Comparison of ENCODE assay signal across 34 cellular contexts in genomic region chr12:68229956-68230355, GRCh38. TPM values are rescaled to one million over a fixed set of nuclear protein-coding genes. Genes with fewer than 3 reads are reported as not detected.
"Had no signal": no experiment of that assay in that cellular context is flagged by ENCODE, and none has a peak within 500 bp of the region (broad histone marks: within the 10 kb centered on the region; RNA-seq: fewer than 3 reads in every experiment).

No MANE protein-coding gene starts in this region.

- DNase-seq: activated CD4-positive, alpha-beta T cell treated with anti-CD3 and anti-CD28 coated beads for 36 hours; activated CD4-positive, alpha-beta T cell treated with anti-CD3 and anti-CD28 coated beads, Interleukin-2, amount 10 ng/mL, durations not matched to agents 7 days and 5 days; activated CD4-positive, alpha-beta T cell treated with anti-CD3 and anti-CD28 coated beads, Interleukin-2, amount 50 U/mL, for 4 hours; activated CD4-positive, CD25-positive, alpha-beta regulatory T cell; activated CD4-positive, CD25-positive, alpha-beta regulatory T cell treated with anti-CD3 and anti-CD28 coated beads, Interleukin-2, amount 50 U/mL, for 72 hours; activated CD8-positive, alpha-beta memory T cell treated with anti-CD3 and anti-CD28 coated beads for 24 hours; activated CD8-positive, alpha-beta T cell treated with anti-CD3 and anti-CD28 coated beads for 36 hours; activated effector memory CD4-positive, alpha-beta T cell treated with Interleukin-2 at 50 U/mL for 16 hours; activated gamma-delta T cell treated with Interleukin-2 at 50 U/mL for 16 hours; activated naive CD4-positive, alpha-beta T cell treated with anti-CD3 and anti-CD28 coated beads, Interleukin-2, amount 50 U/mL, for 16 hours; activated naive CD4-positive, alpha-beta T cell treated with Interleukin-2 at 50 U/mL for 16 hours; activated T-cell treated with anti-CD3 and anti-CD28 coated beads, Interleukin-2, amount 50 U/mL, for 4 hours; amniotic stem cell; anterior cingulate cortex; brain microvascular endothelial cell; central memory CD4-positive, alpha-beta T cell; cerebellar nuclear complex; colonic mucosa; effector CD8-positive, alpha-beta T cell; erythroblast; foreskin melanocyte; heart right ventricle; SW 1271; T-cell; T1000 had no signal

- H3K4me3 ChIP-seq: cardiac muscle cell, colonic mucosa, esophagus muscularis mucosa, gastroesophageal sphincter, heart right ventricle had no signal

- FAIRE-seq: astrocyte, endometrium, endothelial cell of umbilical vein had no signal

- H3K36me3 ChIP-seq: brain microvascular endothelial cell, cardiac muscle cell, colonic mucosa, esophagus muscularis mucosa, gastroesophageal sphincter, heart right ventricle had no signal

- H3K4me1 ChIP-seq: colonic mucosa, gastroesophageal sphincter, heart right ventricle had no signal

- H3K27me3 ChIP-seq: brain microvascular endothelial cell, cardiac muscle cell, colonic mucosa, esophagus muscularis mucosa, gastroesophageal sphincter, heart right ventricle had no signal

- H3K9me3 ChIP-seq: colonic mucosa, esophagus muscularis mucosa, gastroesophageal sphincter, heart right ventricle had no signal

- H3K27ac ChIP-seq: brain microvascular endothelial cell, cardiac muscle cell, colonic mucosa, esophagus muscularis mucosa, gastroesophageal sphincter, heart right ventricle had no signal

RNA-seq across cellular contexts. Expression of gene IL26, which starts 4.3 kb away (rescaled TPM):
- total RNA-seq: activated CD8-positive, alpha-beta T cell treated with anti-CD3 and anti-CD28 coated beads for 36 hours; astrocyte; cardiac muscle cell; colonic mucosa; dermis microvascular lymphatic vessel endothelial cell; endothelial cell of umbilical vein; esophagus muscularis mucosa; gastroesophageal sphincter; glomerular endothelial cell; heart right ventricle had no signal
- polyA plus RNA-seq: adipose tissue, cardiac muscle cell, endothelial cell of umbilical vein, heart right ventricle had no signal

RNA-seq across cellular contexts. Expression of gene IL22, which starts 23.4 kb away (rescaled TPM):
- total RNA-seq: activated CD8-positive, alpha-beta T cell treated with anti-CD3 and anti-CD28 coated beads for 36 hours; astrocyte; cardiac muscle cell; colonic mucosa; dermis microvascular lymphatic vessel endothelial cell; endothelial cell of umbilical vein; esophagus muscularis mucosa; gastroesophageal sphincter; glomerular endothelial cell; heart right ventricle had no signal
- polyA plus RNA-seq: cardiac muscle cell, endothelial cell of umbilical vein, heart right ventricle had no signal
